In genomic region chr19:54439174-54439851, GRCh38 we compare ENCODE assay signal across 9 cellular contexts. TPM values are rescaled to one million over a fixed set of nuclear protein-coding genes. Genes with fewer than 3 reads are reported as not detected.
DNase-seq lines count a peak whose midpoint lies in the region; ATAC-seq, FAIRE-seq and TF ChIP-seq lines count a peak whose summit lies in the region.
"Had no signal": no experiment of that assay in that cellular context is flagged by ENCODE, and none has a peak within 500 bp of the region (broad histone marks: within the 10 kb centered on the region; RNA-seq: fewer than 3 reads in every experiment).

No MANE protein-coding gene starts in this region.

- H3K27ac ChIP-seq in temporal lobe (ENCODE audit: low read depth, low read length): peak overlapping the region; percentile 78
- H3K27ac ChIP-seq: KMS-11 had no signal

- peaks cover 17% of the 10 kb centered on the region for H3K4me1 Mint-ChIP-seq in activated naive CD8-positive, alpha-beta T cell treated with anti-CD3 and anti-CD28 coated beads, Interleukin-2, amount 50 U/mL, for 24 hours

- H3F3A ChIP-seq in Loucy (ENCODE audit: low read depth): no peaks in the 10 kb centered on the region

- no peak overlapping the region for H3K4me3 ChIP-seq in Loucy (ENCODE audit: low read length, poor library complexity, severe bottlenecking)

- H3K9me2 ChIP-seq in Loucy (replicated peaks; ENCODE audit: low read depth, low read length): no peaks in the 10 kb centered on the region

- no peaks in the 10 kb centered on the region for H4K20me1 ChIP-seq in Loucy (ENCODE audit: insufficient read depth, low read length, poor library complexity, severe bottlenecking)

- H3K4me1 ChIP-seq in Loucy (ENCODE audit: insufficient read depth, low read length, poor library complexity, severe bottlenecking): no peaks in the 10 kb centered on the region

- H3K4me3 Mint-ChIP-seq in activated naive CD8-positive, alpha-beta T cell treated with anti-CD3 and anti-CD28 coated beads, Interleukin-2, amount 50 U/mL, for 24 hours: no peak overlapping the region

- peak overlapping the region; percentile 14 for H3K27ac Mint-ChIP-seq in activated naive CD8-positive, alpha-beta T cell treated with anti-CD3 and anti-CD28 coated beads, Interleukin-2, amount 50 U/mL, for 24 hours

- H3K36me3 Mint-ChIP-seq in activated naive CD8-positive, alpha-beta T cell treated with anti-CD3 and anti-CD28 coated beads, Interleukin-2, amount 50 U/mL, for 24 hours (ENCODE audit: low read depth): peaks cover 23% of the 10 kb centered on the region

- no peaks in the 10 kb centered on the region for H3K27me3 Mint-ChIP-seq in activated naive CD8-positive, alpha-beta T cell treated with anti-CD3 and anti-CD28 coated beads, Interleukin-2, amount 50 U/mL, for 24 hours

- H2AFZ ChIP-seq in Loucy (ENCODE audit: low read length): no peak overlapping the region

- H3K79me2 ChIP-seq in Loucy (ENCODE audit: insufficient read depth, low read length): no peaks in the 10 kb centered on the region

- no peaks in the 10 kb centered on the region for H3K9me3 ChIP-seq in Loucy (ENCODE audit: insufficient read depth, low read depth, low read length)

- H3K9ac ChIP-seq in Loucy (ENCODE audit: low read depth, low read length, poor library complexity, severe bottlenecking): no peak overlapping the region
- H3K9ac ChIP-seq: KMS-11 had no signal

- no peak for FAIRE-seq in HTR-8/SVneo (lab: Jason Lieb, UNC)

- peak; percentile 30 for DNase-seq in Caki2 (ENCODE audit: low read depth)
- peak; percentile 46 for DNase-seq in activated naive CD8-positive, alpha-beta T cell treated with anti-CD3 and anti-CD28 coated beads, Interleukin-2, amount 50 U/mL, for 24 hours
- peak; percentile 78 for DNase-seq in iPS-NIHi11 (ENCODE audit: low spot score)
- DNase-seq in HTR-8/SVneo (ENCODE audit: insufficient read length, low spot score): no peak
- DNase-seq in NCI-H146 treated with DMSO at 0.1 percent for 48 hours (lab: John Stamatoyannopoulos, UW; ENCODE audit: unreplicated experiment): no peak

- ATAC-seq in activated naive CD8-positive, alpha-beta T cell treated with anti-CD3 and anti-CD28 coated beads, Interleukin-2, amount 50 U/mL, for 24 hours: peak; percentile 83
- no peak for ATAC-seq in HG03280 (IDR thresholded peaks at IDR 0.05; ENCODE audit: unreplicated experiment)

- H3K27me3 ChIP-seq in Loucy (ENCODE audit: insufficient read depth, low read length, poor library complexity, severe bottlenecking): no peaks in the 10 kb centered on the region

- peak; percentile 69 for TF ChIP-seq CTCF in Loucy (conservative IDR thresholded peaks at IDR 0.05; ENCODE audit: low read length)

- H3K36me3 ChIP-seq in Loucy (ENCODE audit: insufficient read depth, low read length): no peaks in the 10 kb centered on the region

- no peak overlapping the region for H3K4me2 ChIP-seq in Loucy (ENCODE audit: low read depth, low read length, poor library complexity, severe bottlenecking)
- H3K4me2 ChIP-seq: KMS-11 had no signal

- in situ Hi-C loops in Caki2 (cut with HindIII; ENCODE audit: low pct_unique_long_range_greater_than_20kb, low sequenced_read_pairs): no loop called here

- H3K9me3 Mint-ChIP-seq in activated naive CD8-positive, alpha-beta T cell treated with anti-CD3 and anti-CD28 coated beads, Interleukin-2, amount 50 U/mL, for 24 hours: no peaks in the 10 kb centered on the region

RNA-seq across cellular contexts. Expression of gene LENG8, which starts 9.7 kb away (rescaled TPM):
- total RNA-seq in Caki2 (2014; rRNA removed; shearing (Covaris generic); ENCODE audit: low replicate concordance): 3.6 and 12.0 TPM in 2 replicates
- total RNA-seq in temporal lobe: 22.6 TPM

RNA-seq across cellular contexts. Expression of gene TTYH1, which starts 24.0 kb away (rescaled TPM):
- total RNA-seq in Caki2 (2014; rRNA removed; shearing (Covaris generic); ENCODE audit: low replicate concordance): not detected in 2 replicates
- 79.7 TPM for total RNA-seq in temporal lobe

RNA-seq across cellular contexts. Expression of gene LENG9, which starts 24.3 kb away (rescaled TPM):
- 6.0 and 8.6 TPM in 2 replicates for total RNA-seq in Caki2 (2014; rRNA removed; shearing (Covaris generic); ENCODE audit: low replicate concordance)
- total RNA-seq in temporal lobe: 2.7 TPM

RNA-seq across cellular contexts. Expression of gene CDC42EP5, which starts 33.8 kb away (rescaled TPM):
- 0.93 TPM in 1 of 2 replicates, not detected in the other for total RNA-seq in Caki2 (2014; rRNA removed; shearing (Covaris generic); ENCODE audit: low replicate concordance)
- total RNA-seq in temporal lobe: 1.7 TPM

Comparison
In these comparisons a context has a peak if more than half of its experiments do, and no peak if none do; other contexts are left out.
1. DNase-seq: peak in Caki2 (single experiment), activated naive CD8-positive, alpha-beta T cell treated with anti-CD3 and anti-CD28 coated beads, Interleukin-2, amount 50 U/mL, for 24 hours (single experiment) and iPS-NIHi11 (single experiment); none in HTR-8/SVneo (single experiment) and NCI-H146 treated with DMSO at 0.1 percent for 48 hours (single experiment).
2. RNA of gene TTYH1, which starts 24.0 kb away (total RNA-seq): 79.7 TPM in temporal lobe (single experiment); not detected in Caki2; every median in the first group is over 10 times any median in the second.